In genomic region chr3:12759097-12759679, GRCh38 we compare ENCODE assay signal across 1 cellular context.
TF ChIP-seq lines count a peak whose summit lies in the region.

TSS of gene TMEM40 (minus strand) at chr3:12759259. CDS start at chr3:12749832, 9,427 bp downstream.

TF ChIP-seq in GM12878, 131 proteins besides CTCF, POLR2A, EP300 and RAD21 (continued from another document):
- TF ChIP-seq, protein P1, sequence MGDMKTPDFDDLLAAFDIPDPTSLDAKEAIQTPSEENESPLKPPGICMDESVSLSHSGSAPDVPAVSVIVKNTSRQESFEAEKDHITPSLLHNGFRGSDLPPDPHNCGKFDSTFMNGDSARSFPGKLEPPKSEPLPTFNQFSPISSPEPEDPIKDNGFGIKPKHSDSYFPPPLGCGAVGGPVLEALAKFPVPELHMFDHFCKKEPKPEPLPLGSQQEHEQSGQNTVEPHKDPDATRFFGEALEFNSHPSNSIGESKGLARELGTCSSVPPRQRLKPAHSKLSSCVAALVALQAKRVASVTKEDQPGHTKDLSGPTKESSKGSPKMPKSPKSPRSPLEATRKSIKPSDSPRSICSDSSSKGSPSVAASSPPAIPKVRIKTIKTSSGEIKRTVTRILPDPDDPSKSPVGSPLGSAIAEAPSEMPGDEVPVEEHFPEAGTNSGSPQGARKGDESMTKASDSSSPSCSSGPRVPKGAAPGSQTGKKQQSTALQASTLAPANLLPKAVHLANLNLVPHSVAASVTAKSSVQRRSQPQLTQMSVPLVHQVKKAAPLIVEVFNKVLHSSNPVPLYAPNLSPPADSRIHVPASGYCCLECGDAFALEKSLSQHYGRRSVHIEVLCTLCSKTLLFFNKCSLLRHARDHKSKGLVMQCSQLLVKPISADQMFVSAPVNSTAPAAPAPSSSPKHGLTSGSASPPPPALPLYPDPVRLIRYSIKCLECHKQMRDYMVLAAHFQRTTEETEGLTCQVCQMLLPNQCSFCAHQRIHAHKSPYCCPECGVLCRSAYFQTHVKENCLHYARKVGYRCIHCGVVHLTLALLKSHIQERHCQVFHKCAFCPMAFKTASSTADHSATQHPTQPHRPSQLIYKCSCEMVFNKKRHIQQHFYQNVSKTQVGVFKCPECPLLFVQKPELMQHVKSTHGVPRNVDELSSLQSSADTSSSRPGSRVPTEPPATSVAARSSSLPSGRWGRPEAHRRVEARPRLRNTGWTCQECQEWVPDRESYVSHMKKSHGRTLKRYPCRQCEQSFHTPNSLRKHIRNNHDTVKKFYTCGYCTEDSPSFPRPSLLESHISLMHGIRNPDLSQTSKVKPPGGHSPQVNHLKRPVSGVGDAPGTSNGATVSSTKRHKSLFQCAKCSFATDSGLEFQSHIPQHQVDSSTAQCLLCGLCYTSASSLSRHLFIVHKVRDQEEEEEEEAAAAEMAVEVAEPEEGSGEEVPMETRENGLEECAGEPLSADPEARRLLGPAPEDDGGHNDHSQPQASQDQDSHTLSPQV (IDR thresholded peaks at IDR 0.05) = no peak
- no peak for TF ChIP-seq BMI1 (IDR thresholded peaks at IDR 0.05; ENCODE audit: borderline replicate concordance)
- no peak for TF ChIP-seq CEBPB (IDR thresholded peaks at IDR 0.05; ENCODE audit: borderline replicate concordance in 1 of 2, low read depth in 2 of 2, low read length in 2 of 2)
- TF ChIP-seq, protein P2, sequence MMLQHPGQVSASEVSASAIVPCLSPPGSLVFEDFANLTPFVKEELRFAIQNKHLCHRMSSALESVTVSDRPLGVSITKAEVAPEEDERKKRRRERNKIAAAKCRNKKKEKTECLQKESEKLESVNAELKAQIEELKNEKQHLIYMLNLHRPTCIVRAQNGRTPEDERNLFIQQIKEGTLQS (IDR thresholded peaks at IDR 0.05; ENCODE audit: borderline replicate concordance, extremely low read depth, low read depth, low read length) = no peak
- TF ChIP-seq ZZZ3 (IDR thresholded peaks at IDR 0.05; ENCODE audit: control insufficient read depth, insufficient read length, low read depth) = no peak
- TF ChIP-seq NFXL1 (IDR thresholded peaks at IDR 0.05; ENCODE audit: borderline replicate concordance) = no peak
- no peak for TF ChIP-seq IRF3 (IDR thresholded peaks at IDR 0.05)
- no peak for TF ChIP-seq IKZF1 (conservative IDR thresholded peaks at IDR 0.05)
